Comparison of ENCODE assay signal across 35 cellular contexts in genomic region chr4:25528391-25528790, GRCh38.
"Had no signal": no experiment of that assay in that cellular context is flagged by ENCODE, and none has a peak within 500 bp of the region (broad histone marks: within the 10 kb centered on the region; RNA-seq: fewer than 3 reads in every experiment).

No MANE protein-coding gene starts in this region.

- H3K4me2 ChIP-seq: KMS-11 had no signal

- H3K36me3 ChIP-seq: MG63 had no signal

- H3K27me3 ChIP-seq: MG63 had no signal

- H3K27ac ChIP-seq: KMS-11 had no signal

- H3K9me3 ChIP-seq: MG63 had no signal

- H3K4me3 ChIP-seq: MG63 had no signal

- H3K9ac ChIP-seq: KMS-11 had no signal

- DNase-seq: Karpas-422, Kasumi-1, MG63, MM.1S, MV-4-11, NCI-H1048, NCI-H1092, NCI-H1092 treated with DMSO at 0.1 percent for 48 hours, NCI-H1105, NCI-H1105 treated with DMSO at 0.1 percent for 48 hours, NCI-H1417, NCI-H1417 treated with DMSO at 0.1 percent for 48 hours, NCI-H1436, NCI-H1436 treated with DMSO at 0.1 percent for 48 hours, NCI-H146, NCI-H1694, NCI-H1694 treated with DMSO at 0.1 percent for 48 hours, NCI-H187, NCI-H187 treated with DMSO at 0.1 percent for 48 hours, NCI-H1930, NCI-H2029, NCI-H2029 treated with DMSO at 0.1 percent for 48 hours, NCI-H2081, NCI-H2081 treated with DMSO at 0.1 percent for 48 hours, NCI-H2107, NCI-H2171, NCI-H2171 treated with DMSO at 0.1 percent for 48 hours, NCI-H2227 treated with DMSO at 0.1 percent for 48 hours, NCI-H226, NCI-H345, NCI-H446, NCI-H446 treated with DMSO at 0.1 percent for 48 hours, NCI-H510A, NCI-H510A treated with DMSO at 0.1 percent for 48 hours had no signal
